1 cellular context compared by ENCODE assay signal in genomic region chr6:12008366-12009179, GRCh38.
TF ChIP-seq lines count a peak whose summit lies in the region.

No MANE protein-coding gene starts in this region.

TF ChIP-seq in K562, 482 proteins besides CTCF, POLR2A, EP300 and RAD21 (continued from another document and continues in another):
- peak; percentile 67 for TF ChIP-seq HDAC3 (IDR thresholded peaks at IDR 0.05; ENCODE audit: borderline replicate concordance, partially characterized antibody)
- TF ChIP-seq ARID2 (IDR thresholded peaks at IDR 0.05), result peak; percentile 28; the same call in 1 of the 2 replicates
- TF ChIP-seq BCOR (IDR thresholded peaks at IDR 0.05), result peak; percentile 72; the same call in 1 of the 2 replicates
- TF ChIP-seq ZKSCAN8 (CRISPR knock-in tag; IDR thresholded peaks at IDR 0.05), result no peak
- no peak for TF ChIP-seq TEAD1 (CRISPR knock-in tag; IDR thresholded peaks at IDR 0.05)
- no peak for TF ChIP-seq FOXP4 (CRISPR knock-in tag; IDR thresholded peaks at IDR 0.05; ENCODE audit: borderline replicate concordance)
- TF ChIP-seq ZNF551 (CRISPR knock-in tag; IDR thresholded peaks at IDR 0.05), result no peak
- TF ChIP-seq FOXA3 (CRISPR knock-in tag; conservative IDR thresholded peaks at IDR 0.05 in 1 of 2, IDR thresholded peaks at IDR 0.05 in 1 of 2), result no peak
- peak; percentile 91 for TF ChIP-seq KLF13 (tag; IDR thresholded peaks at IDR 0.05; ENCODE audit: borderline replicate concordance, low read depth)
- no peak for TF ChIP-seq XRCC3 (IDR thresholded peaks at IDR 0.05)
- no peak for TF ChIP-seq PREB (CRISPR knock-in tag; IDR thresholded peaks at IDR 0.05)
- peak; percentile 54; the same call in 1 of the 2 replicates for TF ChIP-seq ZNF232 (CRISPR knock-in tag; IDR thresholded peaks at IDR 0.05)
- TF ChIP-seq PHF8 (IDR thresholded peaks at IDR 0.05; ENCODE audit: borderline replicate concordance, low read length), result peak; percentile 78
- peak in 1 of 2 experiments; percentile 31; a peak in 3 of 4 replicates for TF ChIP-seq TRIM24 (IDR thresholded peaks at IDR 0.05)
- no peak for TF ChIP-seq FUS (optimal IDR thresholded peaks at IDR 0.05; ENCODE audit: low read depth, low read length)
- 0 out of 2 replicates have a peak, but pooled peaks have one; percentile 17 for TF ChIP-seq ELF2 (CRISPR knock-in tag; IDR thresholded peaks at IDR 0.05)
- TF ChIP-seq, protein P1, sequence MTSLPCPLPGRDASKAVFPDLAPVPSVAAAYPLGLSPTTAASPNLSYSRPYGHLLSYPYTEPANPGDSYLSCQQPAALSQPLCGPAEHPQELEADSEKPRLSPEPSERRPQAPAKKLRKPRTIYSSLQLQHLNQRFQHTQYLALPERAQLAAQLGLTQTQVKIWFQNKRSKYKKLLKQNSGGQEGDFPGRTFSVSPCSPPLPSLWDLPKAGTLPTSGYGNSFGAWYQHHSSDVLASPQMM (CRISPR knock-in tag; IDR thresholded peaks at IDR 0.05), result no peak
- peak; percentile 47; the same call in 1 of the 2 replicates for TF ChIP-seq HES1 (IDR thresholded peaks at IDR 0.05; ENCODE audit: low read depth)
- no peak for TF ChIP-seq IRF2 (CRISPR knock-in tag; IDR thresholded peaks at IDR 0.05)
- peak; percentile 58 to 78 for TF ChIP-seq AFF1 (IDR thresholded peaks at IDR 0.05; ENCODE audit: low read depth in 1 of 2, partially characterized antibody in 2 of 2)
- TF ChIP-seq FOXA1 (IDR thresholded peaks at IDR 0.05; ENCODE audit: borderline replicate concordance), result no peak
- TF ChIP-seq ESRRB (CRISPR knock-in tag; IDR thresholded peaks at IDR 0.05; ENCODE audit: borderline replicate concordance), result 0 out of 2 replicates have a peak, but pooled peaks have one; percentile 21
- TF ChIP-seq DPF2 (IDR thresholded peaks at IDR 0.05), result peak; percentile 84
- TF ChIP-seq E2F3 (CRISPR knock-in tag; IDR thresholded peaks at IDR 0.05), result peak; percentile 18; the same call in 1 of the 2 replicates
- 0 out of 2 replicates have a peak, but pooled peaks have one; percentile 58 for TF ChIP-seq ZNF76 (CRISPR knock-in tag; IDR thresholded peaks at IDR 0.05; ENCODE audit: borderline replicate concordance)
- no peak for TF ChIP-seq ZNF830 (CRISPR knock-in tag; IDR thresholded peaks at IDR 0.05)
- no peak for TF ChIP-seq HEY1 (CRISPR knock-in tag; IDR thresholded peaks at IDR 0.05; ENCODE audit: borderline replicate concordance)
- no peak for TF ChIP-seq NR4A1 (CRISPR knock-in tag; IDR thresholded peaks at IDR 0.05)
- TF ChIP-seq NR4A1 (tag; IDR thresholded peaks at IDR 0.05), result 0 out of 2 replicates have a peak, but pooled peaks have one; percentile 52
- TF ChIP-seq, protein P2, sequence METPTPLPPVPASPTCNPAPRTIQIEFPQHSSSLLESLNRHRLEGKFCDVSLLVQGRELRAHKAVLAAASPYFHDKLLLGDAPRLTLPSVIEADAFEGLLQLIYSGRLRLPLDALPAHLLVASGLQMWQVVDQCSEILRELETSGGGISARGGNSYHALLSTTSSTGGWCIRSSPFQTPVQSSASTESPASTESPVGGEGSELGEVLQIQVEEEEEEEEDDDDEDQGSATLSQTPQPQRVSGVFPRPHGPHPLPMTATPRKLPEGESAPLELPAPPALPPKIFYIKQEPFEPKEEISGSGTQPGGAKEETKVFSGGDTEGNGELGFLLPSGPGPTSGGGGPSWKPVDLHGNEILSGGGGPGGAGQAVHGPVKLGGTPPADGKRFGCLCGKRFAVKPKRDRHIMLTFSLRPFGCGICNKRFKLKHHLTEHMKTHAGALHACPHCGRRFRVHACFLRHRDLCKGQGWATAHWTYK (CRISPR knock-in tag; IDR thresholded peaks at IDR 0.05), result 0 out of 2 replicates have a peak, but pooled peaks have one; percentile 28
- peak; percentile 77; the same call in 1 of the 2 replicates for TF ChIP-seq ATF7 (IDR thresholded peaks at IDR 0.05)
- no peak for TF ChIP-seq JUN (IDR thresholded peaks at IDR 0.05; ENCODE audit: borderline replicate concordance, low read depth, low read length)
- no peak for TF ChIP-seq JUN (CRISPR knock-in tag; IDR thresholded peaks at IDR 0.05; ENCODE audit: borderline replicate concordance)
- peak; percentile 77 for TF ChIP-seq ZFX (CRISPR knock-in tag; IDR thresholded peaks at IDR 0.05)
- peak; percentile 61; the same call in 1 of the 2 replicates for TF ChIP-seq SPI1 (IDR thresholded peaks at IDR 0.05; ENCODE audit: borderline replicate concordance, low read depth, low read length)
- peak; percentile 91 for TF ChIP-seq TAF1 (IDR thresholded peaks at IDR 0.05; ENCODE audit: control insufficient read depth, extremely low read depth, insufficient read depth, low read length, severe bottlenecking)
- 0 out of 2 replicates have a peak, but pooled peaks have one; percentile 58 for TF ChIP-seq THRB (CRISPR knock-in tag; conservative IDR thresholded peaks at IDR 0.05)
- peak; percentile 84 for TF ChIP-seq LEF1 (IDR thresholded peaks at IDR 0.05)
- no peak for TF ChIP-seq CBX8 (IDR thresholded peaks at IDR 0.05; ENCODE audit: borderline replicate concordance, extremely low read depth, low read depth, low read length, poor library complexity, severe bottlenecking)
- TF ChIP-seq SRSF1 (IDR thresholded peaks at IDR 0.05; ENCODE audit: low read depth, low read length), result peak; percentile 93
- TF ChIP-seq SNRNP70 (optimal IDR thresholded peaks at IDR 0.05; ENCODE audit: low read depth, low read length), result no peak
- peak; percentile 58; the same call in 1 of the 2 replicates for TF ChIP-seq ZNF263 (CRISPR knock-in tag; IDR thresholded peaks at IDR 0.05; ENCODE audit: borderline replicate concordance)
- peak; percentile 47 to 61 for TF ChIP-seq NRF1 (conservative IDR thresholded peaks at IDR 0.05 in 1 of 2, IDR thresholded peaks at IDR 0.05 in 1 of 2)
- TF ChIP-seq ZBTB34 (CRISPR knock-in tag; IDR thresholded peaks at IDR 0.05), result no peak
- TF ChIP-seq SP1 (CRISPR knock-in tag; IDR thresholded peaks at IDR 0.05), result peak; percentile 71
- TF ChIP-seq NR2C2 (CRISPR knock-in tag; IDR thresholded peaks at IDR 0.05), result 0 out of 2 replicates have a peak, but pooled peaks have one; percentile 42
- peak; percentile 94 for TF ChIP-seq NR2C2 (tag; IDR thresholded peaks at IDR 0.05)
- TF ChIP-seq ZNF586 (CRISPR knock-in tag; conservative IDR thresholded peaks at IDR 0.05), result no peak
- TF ChIP-seq SMARCA4 (IDR thresholded peaks at IDR 0.05), result peak; percentile 82
- no peak for TF ChIP-seq ZNF79 (CRISPR knock-in tag; IDR thresholded peaks at IDR 0.05; ENCODE audit: low read depth)
- TF ChIP-seq MED1 (CRISPR knock-in tag; IDR thresholded peaks at IDR 0.05; ENCODE audit: borderline replicate concordance), result no peak
- TF ChIP-seq ZNF175 (CRISPR knock-in tag; IDR thresholded peaks at IDR 0.05; ENCODE audit: low read depth), result no peak
- no peak for TF ChIP-seq ZFPM2 (CRISPR knock-in tag; IDR thresholded peaks at IDR 0.05)
- 0 out of 2 replicates have a peak, but pooled peaks have one; percentile 13 for TF ChIP-seq ZNF431 (CRISPR knock-in tag; IDR thresholded peaks at IDR 0.05)
- TF ChIP-seq ETV1 (tag; conservative IDR thresholded peaks at IDR 0.05; ENCODE audit: low read depth), result peak; percentile 62
- 0 out of 2 replicates have a peak, but pooled peaks have one; percentile 40 for TF ChIP-seq ZNF584 (CRISPR knock-in tag; IDR thresholded peaks at IDR 0.05; ENCODE audit: low read depth)
- TF ChIP-seq CXXC5 (CRISPR knock-in tag; IDR thresholded peaks at IDR 0.05), result peak; percentile 81
- no peak; a peak in 1 of 3 replicates for TF ChIP-seq CBX3 (IDR thresholded peaks at IDR 0.05; ENCODE audit: borderline replicate concordance in 1 of 2, low read length in 2 of 2)
- TF ChIP-seq UBTF (IDR thresholded peaks at IDR 0.05; ENCODE audit: borderline replicate concordance in 1 of 2, low read depth in 2 of 2, low read length in 2 of 2), result peak in 1 of 2 experiments; percentile 64; a peak in 1 of 4 replicates
- TF ChIP-seq TCFL5 (CRISPR knock-in tag; conservative IDR thresholded peaks at IDR 0.05), result no peak
- peak; percentile 95 for TF ChIP-seq GATA2 (CRISPR knock-in tag; IDR thresholded peaks at IDR 0.05)
